In the genomic region with DNA sequence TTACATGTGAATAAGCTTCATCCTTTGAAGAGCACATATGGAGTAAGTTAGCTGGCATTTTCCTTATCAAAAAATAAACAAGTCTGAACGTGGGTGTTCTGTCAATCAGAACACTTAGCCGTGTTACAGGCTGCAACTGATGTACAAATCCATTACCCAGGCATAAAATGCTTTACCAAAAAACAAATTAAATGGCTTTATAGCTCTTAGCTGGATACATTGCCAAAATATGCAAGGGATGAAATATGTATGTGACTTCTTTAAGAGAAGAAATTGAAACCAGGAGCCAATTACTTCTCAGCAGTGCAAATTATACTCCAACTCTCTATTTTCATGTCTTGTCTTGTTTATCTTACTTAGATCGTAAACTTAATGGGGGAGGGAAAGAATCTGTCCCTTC, we compare ENCODE assay signal across 17 cellular contexts.
A peak's percentile ranks its signal among the peaks of the same experiment; 100 is the strongest.
DNase-seq lines count a peak whose midpoint lies in the region; ATAC-seq, FAIRE-seq and TF ChIP-seq lines count a peak whose summit lies in the region.
"Had no signal": no experiment of that assay in that cellular context is flagged by ENCODE, and none has a peak within 500 bp of the region (broad histone marks: within the 10 kb centered on the region; RNA-seq: fewer than 3 reads in every experiment).

No MANE protein-coding gene starts in this region.

- ATAC-seq in GM18867 (IDR thresholded peaks at IDR 0.05; ENCODE audit: unreplicated experiment) (peak; percentile 28), left lung (peak; percentile 60), GM19397 (IDR thresholded peaks at IDR 0.05; ENCODE audit: unreplicated experiment) (no peak), HG02642 (IDR thresholded peaks at IDR 0.05; ENCODE audit: poor library complexity, unreplicated experiment) (no peak), GM19035 (IDR thresholded peaks at IDR 0.05; ENCODE audit: unreplicated experiment) (no peak), HG03175 (IDR thresholded peaks at IDR 0.05; ENCODE audit: unreplicated experiment) (no peak)
- ATAC-seq: naive thymus-derived CD8-positive, alpha-beta T cell had no signal

- H3K27ac ChIP-seq in astrocyte (ENCODE audit: low read depth, low read length) (no peak overlapping the region), left lung (no peak overlapping the region)
- H3K27ac ChIP-seq: BLaER1, left ventricle myocardium inferior, thyroid gland had no signal

- no peaks in the 10 kb centered on the region for H4K20me1 ChIP-seq in astrocyte (ENCODE audit: insufficient read depth, low read length)
- H4K20me1 ChIP-seq: BLaER1 had no signal

- H3K4me3 ChIP-seq in astrocyte (ENCODE audit: insufficient read depth, low read depth, low read length) = no peak overlapping the region
- H3K4me3 ChIP-seq in left lung = no peak overlapping the region
- H3K4me3 ChIP-seq: BLaER1, left ventricle myocardium inferior, thyroid gland had no signal

- H3K27me3 ChIP-seq in astrocyte (ENCODE audit: insufficient read depth, low read length) = no peaks in the 10 kb centered on the region
- H3K27me3 ChIP-seq in left lung = no peaks in the 10 kb centered on the region
- H3K27me3 ChIP-seq: BLaER1, thyroid gland had no signal

- H3K4me3 Mint-ChIP-seq in astrocyte (ENCODE audit: unreplicated experiment) = no peak overlapping the region
- H3K4me3 Mint-ChIP-seq: activated naive CD8-positive, alpha-beta T cell; naive thymus-derived CD8-positive, alpha-beta T cell had no signal

- H2AFZ ChIP-seq in astrocyte (ENCODE audit: low read depth, low read length) = no peak overlapping the region

- H3K4me1 Mint-ChIP-seq in astrocyte (ENCODE audit: low read depth, unreplicated experiment) = peaks cover 2% of the 10 kb centered on the region
- H3K4me1 Mint-ChIP-seq: naive thymus-derived CD8-positive, alpha-beta T cell had no signal

- no peaks in the 10 kb centered on the region for H3K79me2 ChIP-seq in astrocyte (ENCODE audit: insufficient read depth, low read length)

- no peak overlapping the region for H3K9ac ChIP-seq in astrocyte (ENCODE audit: low read length)
- H3K9ac ChIP-seq: BLaER1 had no signal

- intact Hi-C loops in left lung (cut with DNase I) = loop anchor here in 1 of 2 donors (5.0 kb wide), 1 partner anchor 1410 kb away; no protein-coding TSS in a partner anchor

- no peak for FAIRE-seq in astrocyte (lab: Jason Lieb, UNC)

- H3K9me3 ChIP-seq in astrocyte (ENCODE audit: insufficient read depth, low read depth, low read length) (no peaks in the 10 kb centered on the region), left lung (no peaks in the 10 kb centered on the region)
- H3K9me3 ChIP-seq: BLaER1, left ventricle myocardium inferior, thyroid gland had no signal

- no peak overlapping the region for H3K27ac Mint-ChIP-seq in astrocyte (ENCODE audit: unreplicated experiment)
- H3K27ac Mint-ChIP-seq: activated naive CD8-positive, alpha-beta T cell; naive thymus-derived CD8-positive, alpha-beta T cell had no signal

- no peaks in the 10 kb centered on the region for H3K27me3 Mint-ChIP-seq in astrocyte (ENCODE audit: low read depth, unreplicated experiment)

- H3K9me3 Mint-ChIP-seq in astrocyte (ENCODE audit: unreplicated experiment) = no peaks in the 10 kb centered on the region
- H3K9me3 Mint-ChIP-seq: naive thymus-derived CD8-positive, alpha-beta T cell had no signal

- H3K4me2 ChIP-seq in astrocyte (ENCODE audit: low read length) = no peak overlapping the region
- H3K4me2 ChIP-seq: BLaER1 had no signal

- no peaks in the 10 kb centered on the region for H3K4me1 ChIP-seq in astrocyte (ENCODE audit: insufficient read depth, low read length)
- H3K4me1 ChIP-seq in left lung = peaks cover 0 to 4% of the 10 kb centered on the region in 2 donors
- H3K4me1 ChIP-seq: BLaER1, left ventricle myocardium inferior, thyroid gland had no signal

- no peaks in the 10 kb centered on the region for H3K36me3 Mint-ChIP-seq in astrocyte (ENCODE audit: low read depth, unreplicated experiment)
- H3K36me3 Mint-ChIP-seq: activated naive CD8-positive, alpha-beta T cell; naive thymus-derived CD8-positive, alpha-beta T cell had no signal

- peak; percentile 30 for DNase-seq in NCI-H146 (lab: John Stamatoyannopoulos, UW)
- peak; percentile 58 for DNase-seq in astrocyte (ENCODE audit: low read depth)
- DNase-seq in left lung = no peak
- DNase-seq: DND-41; head of caudate nucleus; left ventricle myocardium inferior; naive thymus-derived CD8-positive, alpha-beta T cell; stimulated activated CD4-positive, alpha-beta T cell treated with anti-CD3 and anti-CD28 coated beads, Interleukin-2, amount 100 ng/mL, for 24 hours; stimulated activated CD8-positive, alpha-beta memory T cell treated with anti-CD3 and anti-CD28 coated beads, Interleukin-4, amount 100 ng/mL, for 48 hours; thyroid gland had no signal

- TF ChIP-seq CTCF in astrocyte (IDR thresholded peaks at IDR 0.05; ENCODE audit: insufficient read depth, low read depth, low read length) = no peak
- no peak for TF ChIP-seq CTCF in left lung (IDR thresholded peaks at IDR 0.05)

- no peaks in the 10 kb centered on the region for H3K36me3 ChIP-seq in astrocyte (ENCODE audit: insufficient read depth, low read length)
- H3K36me3 ChIP-seq in left lung = no peaks in the 10 kb centered on the region
- H3K36me3 ChIP-seq: BLaER1, left ventricle myocardium inferior, thyroid gland had no signal

Comparison
In these comparisons a context has a peak if more than half of its experiments do, and no peak if none do; other contexts are left out.
1. ATAC-seq: peak in GM18867 (single experiment) and left lung (single experiment); none in GM19397 (single experiment), HG02642 (single experiment), GM19035 (single experiment) and HG03175 (single experiment).
2. DNase-seq: peak in NCI-H146 (single experiment) and astrocyte (single experiment); none in left lung (0 of 2).